Comparison of ENCODE assay signal across 12 cellular contexts in the genomic region with DNA sequence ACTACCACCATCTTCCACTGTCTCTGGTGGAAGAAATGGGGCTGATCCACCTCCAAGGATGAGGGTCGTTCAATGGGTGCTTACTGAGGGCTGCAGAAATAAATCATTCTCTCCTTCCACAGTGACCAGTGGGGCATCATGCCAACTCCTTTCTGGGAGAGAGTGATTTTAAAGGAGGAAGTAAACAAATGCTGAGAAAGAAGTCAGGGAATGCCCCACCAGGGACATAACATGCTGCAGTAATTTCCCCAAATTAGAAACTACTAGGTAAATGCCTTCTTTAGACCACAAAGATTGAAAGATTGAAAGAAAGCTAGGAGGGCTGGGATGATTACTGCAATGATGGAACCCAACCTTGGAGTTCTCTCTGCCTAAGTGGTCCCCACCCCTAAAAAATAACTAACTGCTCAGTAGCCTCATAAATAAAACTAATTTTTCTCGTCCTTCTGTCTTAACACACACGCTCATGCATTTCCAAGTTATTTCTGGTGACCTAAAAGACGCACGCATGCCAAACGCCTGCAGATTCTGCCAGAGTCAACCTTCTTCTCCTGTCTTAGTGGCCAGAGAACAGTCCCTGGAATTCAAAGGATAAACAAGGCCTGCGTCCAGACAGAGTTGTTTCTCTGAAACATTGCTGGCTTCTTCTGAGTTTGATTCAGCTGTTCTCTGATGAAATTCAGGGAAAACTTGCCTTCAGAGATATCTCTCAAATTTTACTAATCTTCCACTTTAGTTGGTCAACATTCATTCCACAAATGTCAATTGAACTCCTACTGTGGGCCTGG.
DNase-seq lines count a peak whose midpoint lies in the region; ATAC-seq and TF ChIP-seq lines count a peak whose summit lies in the region.
"Had no signal": no experiment of that assay in that cellular context is flagged by ENCODE, and none has a peak within 500 bp of the region (broad histone marks: within the 10 kb centered on the region; RNA-seq: fewer than 3 reads in every experiment).

No MANE protein-coding gene starts in this region.

- H3K4me3 Mint-ChIP-seq in CD14-positive monocyte (no peak overlapping the region), WTC11 (no peak overlapping the region)
- no peak overlapping the region for H3K4me3 Mint-ChIP-seq in activated CD8-positive, alpha-beta T cell treated with anti-CD3 and anti-CD28 coated beads for 36 hours
- H3K4me3 Mint-ChIP-seq: CD8-positive, alpha-beta T cell; natural killer cell treated with Interleukin-12 subunit alpha and Interleukin-12 subunit beta and Interleukin-15 and Interleukin-18, amount 100 ng/mL, for 72 hours had no signal

- H3K36me3 Mint-ChIP-seq in CD14-positive monocyte (peaks cover 72 to 81% of the 10 kb centered on the region in 2 donors), WTC11 (peaks cover 12% of the 10 kb centered on the region)
- H3K36me3 Mint-ChIP-seq in activated CD8-positive, alpha-beta T cell treated with anti-CD3 and anti-CD28 coated beads for 36 hours (ENCODE audit: low read depth): peaks cover 9% of the 10 kb centered on the region

- no peaks in the 10 kb centered on the region for H3K36me3 ChIP-seq in SJCRH30

- H3K27ac Mint-ChIP-seq in CD14-positive monocyte: peak overlapping the region in 5 of 7 donors; percentile 6 to 91 (median 30)
- H3K27ac Mint-ChIP-seq in WTC11: peak overlapping the region; percentile 82; the same call in 1 of the 2 replicates
- no peak overlapping the region for H3K27ac Mint-ChIP-seq in activated CD8-positive, alpha-beta T cell treated with anti-CD3 and anti-CD28 coated beads for 36 hours
- H3K27ac Mint-ChIP-seq: CD8-positive, alpha-beta T cell had no signal

- no peaks in the 10 kb centered on the region for H3K9me3 ChIP-seq in SJCRH30 (replicated peaks)

- H3K4me1 ChIP-seq in SJCRH30: peaks cover 8% of the 10 kb centered on the region; the same call in 1 of the 2 replicates

- no peak overlapping the region for H3K27ac ChIP-seq in SJCRH30

- H3K27me3 ChIP-seq in SJCRH30: no peaks in the 10 kb centered on the region

- H3K27me3 Mint-ChIP-seq in CD14-positive monocyte (ENCODE audit: low read depth in 3 of 3): no peaks in the 10 kb centered on the region
- H3K27me3 Mint-ChIP-seq in WTC11 (ENCODE audit: low read depth): no peaks in the 10 kb centered on the region
- no peaks in the 10 kb centered on the region for H3K27me3 Mint-ChIP-seq in activated CD8-positive, alpha-beta T cell treated with anti-CD3 and anti-CD28 coated beads for 36 hours
- H3K27me3 Mint-ChIP-seq: natural killer cell treated with Interleukin-12 subunit alpha and Interleukin-12 subunit beta and Interleukin-15 and Interleukin-18, amount 100 ng/mL, for 72 hours had no signal

- H3K4me1 Mint-ChIP-seq in CD14-positive monocyte (peaks cover 14% of the 10 kb centered on the region), WTC11 (peaks cover 7% of the 10 kb centered on the region)
- no peaks in the 10 kb centered on the region for H3K4me1 Mint-ChIP-seq in activated CD8-positive, alpha-beta T cell treated with anti-CD3 and anti-CD28 coated beads for 36 hours (ENCODE audit: low read depth)

- ATAC-seq in WTC11: no peak
- no peak for ATAC-seq in activated CD8-positive, alpha-beta T cell treated with anti-CD3 and anti-CD28 coated beads for 36 hours
- ATAC-seq: CD8-positive, alpha-beta T cell; esophagus mucosa; natural killer cell treated with Interleukin-12 subunit alpha and Interleukin-12 subunit beta and Interleukin-15 and Interleukin-18, amount 100 ng/mL, for 72 hours had no signal

- H3K9me3 Mint-ChIP-seq in CD14-positive monocyte (no peaks in the 10 kb centered on the region), WTC11 (peaks cover 6% of the 10 kb centered on the region; the same call in 1 of the 2 replicates)
- no peaks in the 10 kb centered on the region for H3K9me3 Mint-ChIP-seq in activated CD8-positive, alpha-beta T cell treated with anti-CD3 and anti-CD28 coated beads for 36 hours
- H3K9me3 Mint-ChIP-seq: CD8-positive, alpha-beta T cell; natural killer cell treated with Interleukin-12 subunit alpha and Interleukin-12 subunit beta and Interleukin-15 and Interleukin-18, amount 100 ng/mL, for 72 hours had no signal

- CTCF ChIA-PET in WTC11 (lab: Charles Lee): no interaction called here
- CTCF ChIA-PET in activated CD8-positive, alpha-beta T cell treated with anti-CD3 and anti-CD28 coated beads for 36 hours (lab: Charles Lee): no interaction called here

- TF ChIP-seq CTCF in CD14-positive monocyte (IDR thresholded peaks at IDR 0.05): no peak
- TF ChIP-seq CTCF in WTC11 (IDR thresholded peaks at IDR 0.05): no peak
- no peak for TF ChIP-seq CTCF in activated CD8-positive, alpha-beta T cell treated with anti-CD3 and anti-CD28 coated beads for 36 hours (IDR thresholded peaks at IDR 0.05)

- H3K4me3 ChIP-seq in SJCRH30: no peak overlapping the region

- intact Hi-C loops in CD14-positive monocyte (cut with micrococcal nuclease): no loop called here
- intact Hi-C loops in activated CD8-positive, alpha-beta T cell treated with anti-CD3 and anti-CD28 coated beads for 36 hours (cut with micrococcal nuclease): no loop called here

- POLR2A ChIA-PET in WTC11 (lab: Charles Lee): no interaction called here
- POLR2A ChIA-PET in activated CD8-positive, alpha-beta T cell treated with anti-CD3 and anti-CD28 coated beads for 36 hours (lab: Charles Lee): no interaction called here

- no peak for DNase-seq in CD14-positive monocyte (ENCODE audit: low spot score)
- no peak for DNase-seq in WTC11 (ENCODE audit: low spot score)
- DNase-seq in glomerular visceral epithelial cell (ENCODE audit: extremely low spot score): peak; percentile 30
- DNase-seq in renal cortical epithelial cell (ENCODE audit: low read depth): peak; percentile 57
- no peak for DNase-seq in SJCRH30
- no peak for DNase-seq in activated CD8-positive, alpha-beta T cell treated with anti-CD3 and anti-CD28 coated beads for 36 hours
- no peak for DNase-seq in SK-N-DZ (ENCODE audit: low spot score)
- DNase-seq in UCSD-AML1 (lab: John Stamatoyannopoulos, UW; ENCODE audit: unreplicated experiment): no peak
- DNase-seq: activated naive CD4-positive, alpha-beta T cell treated with Interleukin-2 at 50 U/mL for 16 hours; CD8-positive, alpha-beta T cell had no signal

TF ChIP-seq in WTC11, 78 proteins besides CTCF, POLR2A, EP300 and RAD21:
- TF ChIP-seq, protein P1, sequence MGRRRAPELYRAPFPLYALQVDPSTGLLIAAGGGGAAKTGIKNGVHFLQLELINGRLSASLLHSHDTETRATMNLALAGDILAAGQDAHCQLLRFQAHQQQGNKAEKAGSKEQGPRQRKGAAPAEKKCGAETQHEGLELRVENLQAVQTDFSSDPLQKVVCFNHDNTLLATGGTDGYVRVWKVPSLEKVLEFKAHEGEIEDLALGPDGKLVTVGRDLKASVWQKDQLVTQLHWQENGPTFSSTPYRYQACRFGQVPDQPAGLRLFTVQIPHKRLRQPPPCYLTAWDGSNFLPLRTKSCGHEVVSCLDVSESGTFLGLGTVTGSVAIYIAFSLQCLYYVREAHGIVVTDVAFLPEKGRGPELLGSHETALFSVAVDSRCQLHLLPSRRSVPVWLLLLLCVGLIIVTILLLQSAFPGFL (CRISPR knock-in tag; IDR thresholded peaks at IDR 0.05; ENCODE audit: borderline replicate concordance): no peak
- TF ChIP-seq KAT7 (CRISPR knock-in tag; IDR thresholded peaks at IDR 0.05; ENCODE audit: borderline replicate concordance): no peak
- TF ChIP-seq, protein P2, sequence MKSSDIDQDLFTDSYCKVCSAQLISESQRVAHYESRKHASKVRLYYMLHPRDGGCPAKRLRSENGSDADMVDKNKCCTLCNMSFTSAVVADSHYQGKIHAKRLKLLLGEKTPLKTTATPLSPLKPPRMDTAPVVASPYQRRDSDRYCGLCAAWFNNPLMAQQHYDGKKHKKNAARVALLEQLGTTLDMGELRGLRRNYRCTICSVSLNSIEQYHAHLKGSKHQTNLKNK (CRISPR knock-in tag; IDR thresholded peaks at IDR 0.05): no peak
- no peak for TF ChIP-seq ETV6 (CRISPR knock-in tag; IDR thresholded peaks at IDR 0.05)
- TF ChIP-seq, protein P3, sequence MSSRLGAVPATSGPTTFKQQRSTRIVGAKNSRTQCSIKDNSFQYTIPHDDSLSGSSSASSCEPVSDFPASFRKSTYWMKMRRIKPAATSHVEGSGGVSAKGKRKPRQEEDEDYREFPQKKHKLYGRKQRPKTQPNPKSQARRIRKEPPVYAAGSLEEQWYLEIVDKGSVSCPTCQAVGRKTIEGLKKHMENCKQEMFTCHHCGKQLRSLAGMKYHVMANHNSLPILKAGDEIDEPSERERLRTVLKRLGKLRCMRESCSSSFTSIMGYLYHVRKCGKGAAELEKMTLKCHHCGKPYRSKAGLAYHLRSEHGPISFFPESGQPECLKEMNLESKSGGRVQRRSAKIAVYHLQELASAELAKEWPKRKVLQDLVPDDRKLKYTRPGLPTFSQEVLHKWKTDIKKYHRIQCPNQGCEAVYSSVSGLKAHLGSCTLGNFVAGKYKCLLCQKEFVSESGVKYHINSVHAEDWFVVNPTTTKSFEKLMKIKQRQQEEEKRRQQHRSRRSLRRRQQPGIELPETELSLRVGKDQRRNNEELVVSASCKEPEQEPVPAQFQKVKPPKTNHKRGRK (CRISPR knock-in tag; IDR thresholded peaks at IDR 0.05; ENCODE audit: borderline replicate concordance): no peak

Comparison
In these comparisons a context has a peak if more than half of its experiments do, and no peak if none do; other contexts are left out.
1. DNase-seq: peak in glomerular visceral epithelial cell (single experiment) and renal cortical epithelial cell (single experiment); none in CD14-positive monocyte (single experiment), WTC11 (single experiment), SJCRH30 (0 of 2), activated CD8-positive, alpha-beta T cell treated with anti-CD3 and anti-CD28 coated beads for 36 hours (single experiment), SK-N-DZ (single experiment) and UCSD-AML1 (single experiment).